In the genomic region with DNA sequence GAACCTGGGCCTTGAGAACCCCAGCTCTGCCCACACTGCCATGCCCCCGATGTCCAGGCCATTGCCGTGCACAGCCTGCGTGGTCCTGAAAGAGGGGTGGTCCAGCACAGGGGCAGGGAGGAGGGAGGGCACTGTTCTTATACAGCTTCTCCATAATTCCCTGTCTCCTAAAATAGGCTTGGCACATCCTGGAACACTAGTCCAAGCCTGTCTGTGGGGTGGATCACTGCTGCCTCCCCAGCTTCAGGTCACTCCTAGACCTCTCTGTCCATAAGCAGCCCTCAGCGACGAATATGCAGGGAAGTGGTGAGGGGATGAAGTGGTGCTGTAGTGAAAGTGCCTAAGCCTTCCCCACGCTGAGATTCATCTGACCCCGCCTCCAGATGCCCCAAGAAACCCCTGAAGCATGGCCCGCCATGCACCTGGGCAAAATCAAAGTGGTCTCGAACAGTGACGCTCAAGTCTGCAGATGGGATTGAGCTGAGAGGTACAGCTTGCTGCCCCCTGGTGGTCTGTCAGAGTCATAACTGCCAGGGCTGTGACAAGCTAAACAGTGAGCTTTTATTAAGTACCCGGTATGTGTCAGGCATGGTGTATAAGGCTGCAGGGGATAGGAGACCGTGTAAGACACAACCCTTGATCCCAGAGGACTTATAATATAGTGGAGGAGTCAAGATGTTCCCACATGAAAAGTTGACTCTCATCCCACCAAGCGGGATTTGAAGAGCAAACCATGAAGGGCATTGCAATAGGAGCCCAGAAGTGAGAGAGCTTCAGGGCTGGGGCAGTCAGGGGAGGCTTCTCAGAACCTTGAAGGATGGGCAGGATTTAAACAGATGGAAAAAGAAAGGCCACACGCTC, we compare ENCODE assay signal across 9 cellular contexts.
DNase-seq lines count a peak whose midpoint lies in the region; ATAC-seq, FAIRE-seq and TF ChIP-seq lines count a peak whose summit lies in the region.
"Had no signal": no experiment of that assay in that cellular context is flagged by ENCODE, and none has a peak within 500 bp of the region (broad histone marks: within the 10 kb centered on the region; RNA-seq: fewer than 3 reads in every experiment).

No MANE protein-coding gene starts in this region.

- TF ChIP-seq CTCF in LNCaP clone FGC (IDR thresholded peaks at IDR 0.05; ENCODE audit: control insufficient read depth, extremely low read depth, insufficient read depth) (peak; percentile 92), fibroblast of villous mesenchyme (IDR thresholded peaks at IDR 0.05; ENCODE audit: insufficient read depth, low read depth, low read length) (peak; percentile 93), tibial artery (IDR thresholded peaks at IDR 0.05) (peak; percentile 82 to 95)

- H3K36me3 ChIP-seq in tibial artery: no peaks in the 10 kb centered on the region

- no peak overlapping the region for H3K27ac ChIP-seq in tibial artery

- intact Hi-C loops in tibial artery (cut with DNase I; ENCODE audit: low total_unique reads): loop anchor here (5.0 kb wide), 1 partner anchor 102 kb away; no protein-coding TSS in a partner anchor

- ATAC-seq in GM21717 (IDR thresholded peaks at IDR 0.05; ENCODE audit: unreplicated experiment): peak; percentile 62

- DNase-seq in DMS153 treated with DMSO at 0.1 percent for 48 hours (lab: John Stamatoyannopoulos, UW; ENCODE audit: unreplicated experiment): peak; percentile 63
- peak; percentile 42 for DNase-seq in LNCaP clone FGC (ENCODE audit: low read depth)
- peak; percentile 46 for DNase-seq in RCC 7860 (ENCODE audit: low spot score)
- DNase-seq in activated T-helper 1 cell treated with Interleukin-2 at 50 U/mL for 16 hours (ENCODE audit: low read depth): peak; percentile 35
- peak; percentile 82 for DNase-seq in fibroblast of villous mesenchyme (ENCODE audit: low read depth)
- DNase-seq in occipital lobe (lab: John Stamatoyannopoulos, UW): peak; percentile 9
- peak in 1 of 2 donors; percentile 71 for DNase-seq in tibial artery

- no peak overlapping the region for H3K4me3 ChIP-seq in LNCaP clone FGC (ENCODE audit: low read depth, low read length)
- no peak overlapping the region for H3K4me3 ChIP-seq in fibroblast of villous mesenchyme (ENCODE audit: low read depth, low read length)
- H3K4me3 ChIP-seq in tibial artery: no peak overlapping the region

- FAIRE-seq in RCC 7860 (lab: Jason Lieb, UNC): no peak
- FAIRE-seq: colon had no signal

- H3K4me1 ChIP-seq in tibial artery: peaks cover 0 to 10% (median 5%) of the 10 kb centered on the region in 4 donors

- H3K27me3 ChIP-seq in tibial artery: peaks cover 0 to 26% of the 10 kb centered on the region in 2 donors

- H3K9me3 ChIP-seq in tibial artery: no peaks in the 10 kb centered on the region
